ENCODE assay signal across 1 cellular context in the genomic region with DNA sequence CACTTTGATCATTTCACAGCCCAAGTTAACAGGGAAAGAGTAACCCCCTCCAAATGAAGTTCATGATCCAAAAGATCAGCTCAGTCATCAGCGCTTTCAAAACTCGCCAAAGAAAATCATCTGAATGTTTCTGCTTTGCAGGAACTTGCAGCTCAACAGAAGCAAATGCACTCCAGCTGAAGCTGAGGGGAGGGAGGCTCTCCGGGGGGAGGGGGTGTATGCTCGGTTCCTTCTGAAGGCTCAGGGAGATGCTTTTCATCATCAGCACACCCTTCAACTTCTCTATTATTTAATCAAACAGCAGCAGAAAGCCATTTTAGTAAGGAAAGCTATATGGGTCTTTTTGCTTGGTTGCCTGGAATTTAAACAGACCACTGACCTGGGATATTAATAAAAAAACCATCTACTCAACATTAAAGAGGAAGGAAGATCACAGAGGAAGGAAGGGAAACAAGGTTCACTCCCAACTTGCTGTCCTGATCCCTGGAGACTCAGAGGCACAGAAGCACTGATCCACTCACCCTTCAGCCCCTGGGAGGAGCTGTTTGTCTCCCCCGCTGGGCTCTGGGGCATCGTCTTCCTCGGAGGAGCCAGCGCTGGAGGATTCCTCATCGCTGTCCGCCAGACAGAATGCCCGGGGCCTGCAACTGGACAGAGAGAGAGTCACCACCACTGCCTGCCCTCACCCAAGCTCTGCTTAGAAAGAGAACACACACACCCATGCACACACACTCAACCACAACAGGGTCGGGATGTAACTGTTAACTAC.
TF ChIP-seq lines count a peak whose summit lies in the region.

No MANE protein-coding gene starts in this region.

TF ChIP-seq in IMR-90, 13 proteins besides CTCF, POLR2A, EP300 and RAD21 (continued from another document):
- TF ChIP-seq FOS (IDR thresholded peaks at IDR 0.05; ENCODE audit: low read depth, low read length), result no peak
- TF ChIP-seq RCOR1 (IDR thresholded peaks at IDR 0.05; ENCODE audit: insufficient replicate concordance, low read length), result no peak
